Comparison of ENCODE assay signal across 1 cellular context in genomic region chr19:4664642-4665041, GRCh38.
TF ChIP-seq lines count a peak whose summit lies in the region.

No MANE protein-coding gene starts in this region.

TF ChIP-seq in HepG2, 621 proteins besides CTCF, POLR2A, EP300 and RAD21 (continued from another document):
- TF ChIP-seq PAXIP1 (CRISPR knock-in tag; conservative IDR thresholded peaks at IDR 0.05) (no peak), ZNF800 (CRISPR knock-in tag; IDR thresholded peaks at IDR 0.05) (no peak), ZNF704 (CRISPR knock-in tag; IDR thresholded peaks at IDR 0.05; ENCODE audit: borderline replicate concordance) (no peak), KAT7 (CRISPR knock-in tag; IDR thresholded peaks at IDR 0.05; ENCODE audit: borderline replicate concordance) (no peak), POLR2AphosphoS2 (IDR thresholded peaks at IDR 0.05; ENCODE audit: low read depth, low read length) (peak; percentile 49; the same call in 1 of the 2 replicates), FOXP4 (CRISPR knock-in tag; IDR thresholded peaks at IDR 0.05) (no peak)
